ENCODE assay signal across 13 cellular contexts in genomic region chr9:106284300-106284699, GRCh38.
A peak's percentile ranks its signal among the peaks of the same experiment; 100 is the strongest.
DNase-seq lines count a peak whose midpoint lies in the region; ATAC-seq and TF ChIP-seq lines count a peak whose summit lies in the region.
"Had no signal": no experiment of that assay in that cellular context is flagged by ENCODE, and none has a peak within 500 bp of the region (broad histone marks: within the 10 kb centered on the region; RNA-seq: fewer than 3 reads in every experiment).

No MANE protein-coding gene starts in this region.

- H3K4me3 Mint-ChIP-seq in natural killer cell: no peak overlapping the region
- H3K4me3 Mint-ChIP-seq in natural killer cell treated with Interleukin-12 subunit alpha and Interleukin-12 subunit beta and Interleukin-15 and Interleukin-18, amount 100 ng/mL, for 72 hours: no peak overlapping the region
- H3K4me3 Mint-ChIP-seq in activated CD4-positive, alpha-beta memory T cell treated with anti-CD3 and anti-CD28 coated beads, Interleukin-2, amount 10 ng/mL, durations not matched to agents 7 days and 5 days: no peak overlapping the region
- H3K4me3 Mint-ChIP-seq: activated T-helper 1 cell treated with anti-CD3 and anti-CD28 coated beads, Interleukin-12 subunit alpha, Interleukin-12 subunit beta, Interleukin-2, Interleukin-4 antibody, amounts not matched to agents 30 ng/mL and 10 ng/mL and 1 ng/mL, durations not matched to agents 14 hours and 24 hours and 36 hours had no signal

- no peak overlapping the region for H3K27ac Mint-ChIP-seq in natural killer cell
- no peak overlapping the region for H3K27ac Mint-ChIP-seq in natural killer cell treated with Interleukin-12 subunit alpha and Interleukin-12 subunit beta and Interleukin-15 and Interleukin-18, amount 100 ng/mL, for 72 hours
- H3K27ac Mint-ChIP-seq in activated CD4-positive, alpha-beta memory T cell treated with anti-CD3 and anti-CD28 coated beads, Interleukin-2, amount 10 ng/mL, durations not matched to agents 7 days and 5 days: no peak overlapping the region
- H3K27ac Mint-ChIP-seq: activated T-helper 1 cell treated with anti-CD3 and anti-CD28 coated beads, Interleukin-12 subunit alpha, Interleukin-12 subunit beta, Interleukin-2, Interleukin-4 antibody, amounts not matched to agents 30 ng/mL and 10 ng/mL and 1 ng/mL, durations not matched to agents 14 hours and 24 hours and 36 hours had no signal

- peak; percentile 19 for TF ChIP-seq CTCF in natural killer cell (IDR thresholded peaks at IDR 0.05)

- CTCF ChIA-PET in activated CD4-positive, alpha-beta memory T cell treated with anti-CD3 and anti-CD28 coated beads, Interleukin-2, amount 10 ng/mL, durations not matched to agents 7 days and 5 days (lab: Charles Lee): no interaction called here

- POLR2A ChIA-PET in activated CD4-positive, alpha-beta memory T cell treated with anti-CD3 and anti-CD28 coated beads, Interleukin-2, amount 10 ng/mL, durations not matched to agents 7 days and 5 days (lab: Charles Lee): no interaction called here

- DNase-seq in natural killer cell: no peak
- no peak for DNase-seq in natural killer cell treated with Interleukin-12 subunit alpha and Interleukin-12 subunit beta and Interleukin-15 and Interleukin-18, amount 100 ng/mL, for 72 hours (ENCODE audit: low spot score)
- peak; percentile 11 to 30 for DNase-seq in SJCRH30
- peak; percentile 56 for DNase-seq in iPS-NIHi11 (ENCODE audit: low spot score)
- DNase-seq in germinal center (ENCODE audit: low spot score): no peak
- DNase-seq in activated CD4-positive, alpha-beta memory T cell treated with anti-CD3 and anti-CD28 coated beads, Interleukin-2, amount 10 ng/mL, durations not matched to agents 7 days and 5 days: no peak
- no peak for DNase-seq in activated gamma-delta T cell (lab: John Stamatoyannopoulos, UW)
- DNase-seq: stomach had no signal

- 0 out of 2 replicates have a peak, but pooled peaks cover 8% of the 10 kb centered on the region for H3K4me1 ChIP-seq in SJCRH30
- H3K4me1 ChIP-seq: BLaER1 had no signal

- intact Hi-C loops in natural killer cell (cut with micrococcal nuclease): no loop called here

- no peaks in the 10 kb centered on the region for H3K9me3 ChIP-seq in SJCRH30 (replicated peaks)
- H3K9me3 ChIP-seq: BLaER1, stomach had no signal

- H3K27me3 ChIP-seq in SJCRH30: no peaks in the 10 kb centered on the region; the same call in 1 of the 2 replicates
- H3K27me3 ChIP-seq: BLaER1, gastroesophageal sphincter, stomach had no signal

- no peaks in the 10 kb centered on the region for H3K9me3 Mint-ChIP-seq in natural killer cell
- peaks cover 2% of the 10 kb centered on the region for H3K9me3 Mint-ChIP-seq in natural killer cell treated with Interleukin-12 subunit alpha and Interleukin-12 subunit beta and Interleukin-15 and Interleukin-18, amount 100 ng/mL, for 72 hours
- H3K9me3 Mint-ChIP-seq in activated CD4-positive, alpha-beta memory T cell treated with anti-CD3 and anti-CD28 coated beads, Interleukin-2, amount 10 ng/mL, durations not matched to agents 7 days and 5 days: peaks cover 10% of the 10 kb centered on the region
- H3K9me3 Mint-ChIP-seq: activated T-helper 1 cell treated with anti-CD3 and anti-CD28 coated beads, Interleukin-12 subunit alpha, Interleukin-12 subunit beta, Interleukin-2, Interleukin-4 antibody, amounts not matched to agents 30 ng/mL and 10 ng/mL and 1 ng/mL, durations not matched to agents 14 hours and 24 hours and 36 hours had no signal

- H3K27me3 Mint-ChIP-seq in natural killer cell (ENCODE audit: low read depth in 2 of 2): peaks cover 0 to 2% of the 10 kb centered on the region in 2 donors
- no peaks in the 10 kb centered on the region for H3K27me3 Mint-ChIP-seq in natural killer cell treated with Interleukin-12 subunit alpha and Interleukin-12 subunit beta and Interleukin-15 and Interleukin-18, amount 100 ng/mL, for 72 hours
- no peaks in the 10 kb centered on the region for H3K27me3 Mint-ChIP-seq in activated CD4-positive, alpha-beta memory T cell treated with anti-CD3 and anti-CD28 coated beads, Interleukin-2, amount 10 ng/mL, durations not matched to agents 7 days and 5 days

- no peak overlapping the region for H3K4me3 ChIP-seq in SJCRH30
- H3K4me3 ChIP-seq: BLaER1, gastroesophageal sphincter, K562, stomach had no signal

- ATAC-seq in natural killer cell (peak in 1 of 3 donors; percentile 38), GM19328 (IDR thresholded peaks at IDR 0.05; ENCODE audit: unreplicated experiment) (no peak)
- no peak for ATAC-seq in natural killer cell treated with Interleukin-12 subunit alpha and Interleukin-12 subunit beta and Interleukin-15 and Interleukin-18, amount 100 ng/mL, for 72 hours
- ATAC-seq: gastroesophageal sphincter, K562 had no signal

- H3K36me3 ChIP-seq in SJCRH30: no peaks in the 10 kb centered on the region
- H3K36me3 ChIP-seq: BLaER1, gastroesophageal sphincter, stomach had no signal

- no peaks in the 10 kb centered on the region for H3K36me3 Mint-ChIP-seq in natural killer cell
- H3K36me3 Mint-ChIP-seq in natural killer cell treated with Interleukin-12 subunit alpha and Interleukin-12 subunit beta and Interleukin-15 and Interleukin-18, amount 100 ng/mL, for 72 hours: no peaks in the 10 kb centered on the region
- no peaks in the 10 kb centered on the region for H3K36me3 Mint-ChIP-seq in activated CD4-positive, alpha-beta memory T cell treated with anti-CD3 and anti-CD28 coated beads, Interleukin-2, amount 10 ng/mL, durations not matched to agents 7 days and 5 days (ENCODE audit: low read depth)

- no peak overlapping the region for H3K27ac ChIP-seq in SJCRH30
- H3K27ac ChIP-seq: BLaER1, gastroesophageal sphincter, stomach had no signal

- peaks cover 0 to 5% of the 10 kb centered on the region in 2 donors for H3K4me1 Mint-ChIP-seq in natural killer cell
- H3K4me1 Mint-ChIP-seq in natural killer cell treated with Interleukin-12 subunit alpha and Interleukin-12 subunit beta and Interleukin-15 and Interleukin-18, amount 100 ng/mL, for 72 hours (ENCODE audit: low read depth in 2 of 2): peaks cover 0 to 4% of the 10 kb centered on the region in 2 donors
- no peaks in the 10 kb centered on the region for H3K4me1 Mint-ChIP-seq in activated CD4-positive, alpha-beta memory T cell treated with anti-CD3 and anti-CD28 coated beads, Interleukin-2, amount 10 ng/mL, durations not matched to agents 7 days and 5 days

Comparison
In these comparisons a context has a peak if more than half of its experiments do, and no peak if none do; other contexts are left out.
1. DNase-seq: peak in SJCRH30 (2 of 2) and iPS-NIHi11 (single experiment); none in natural killer cell (single experiment), natural killer cell treated with Interleukin-12 subunit alpha and Interleukin-12 subunit beta and Interleukin-15 and Interleukin-18, amount 100 ng/mL, for 72 hours (single experiment), germinal center (single experiment), activated CD4-positive, alpha-beta memory T cell treated with anti-CD3 and anti-CD28 coated beads, Interleukin-2, amount 10 ng/mL, durations not matched to agents 7 days and 5 days (single experiment) and activated gamma-delta T cell (single experiment).